27 cellular contexts compared by ENCODE assay signal in genomic region chr9:102740578-102740977, GRCh38.
"Had no signal": no experiment of that assay in that cellular context is flagged by ENCODE, and none has a peak within 500 bp of the region (broad histone marks: within the 10 kb centered on the region; RNA-seq: fewer than 3 reads in every experiment).

No MANE protein-coding gene starts in this region.

- H3K9me3 ChIP-seq: ascending aorta, SJCRH30 had no signal

- H3K4me3 Mint-ChIP-seq: activated CD4-positive, alpha-beta T cell treated with anti-CD3 and anti-CD28 coated beads, Interleukin-2, amount 10 ng/mL, durations not matched to agents 24 days and 14 days; activated CD8-positive, alpha-beta T cell treated with anti-CD3 and anti-CD28 coated beads for 36 hours; activated naive CD8-positive, alpha-beta T cell treated with anti-CD3 and anti-CD28 coated beads, Interleukin-2, amount 10 ng/mL, durations not matched to agents 7 days and 5 days; activated T-cell treated with anti-CD3 and anti-CD28 coated beads, Interleukin-2, amount 50 U/mL, for 72 hours; activated T-helper 17 cell treated with anti-CD3 and anti-CD28 coated beads, Interleukin-2, amount 50 U/mL, for 72 hours; central memory CD8-positive, alpha-beta T cell had no signal

- ATAC-seq: activated CD8-positive, alpha-beta T cell treated with anti-CD3 and anti-CD28 coated beads for 36 hours; activated T-cell treated with anti-CD3 and anti-CD28 coated beads, Interleukin-2, amount 50 U/mL, for 72 hours; activated T-helper 17 cell treated with anti-CD3 and anti-CD28 coated beads, Interleukin-2, amount 50 U/mL, for 72 hours; Panc1 had no signal

- H3K36me3 ChIP-seq: ascending aorta, cardiac muscle cell, SJCRH30 had no signal

- H3K4me3 ChIP-seq: ascending aorta, cardiac muscle cell, SJCRH30, SK-N-MC had no signal

- H3K27me3 ChIP-seq: ascending aorta, cardiac muscle cell, SJCRH30 had no signal

- DNase-seq: activated CD4-positive, alpha-beta T cell treated with anti-CD3 and anti-CD28 coated beads, Interleukin-2, amount 10 ng/mL, durations not matched to agents 24 days and 14 days; activated CD4-positive, alpha-beta T cell treated with anti-CD3 and anti-CD28 coated beads, Interleukin-2, amount 50 U/mL, for 4 hours; activated CD8-positive, alpha-beta T cell treated with anti-CD3 and anti-CD28 coated beads for 36 hours; activated effector memory CD4-positive, alpha-beta T cell treated with anti-CD3 and anti-CD28 coated beads, Interleukin-2, amount 50 U/mL, for 16 hours; activated naive CD4-positive, alpha-beta T cell; activated naive CD4-positive, alpha-beta T cell treated with anti-CD3 and anti-CD28 coated beads, Interleukin-2, amount 50 U/mL, for 16 hours; activated naive CD8-positive, alpha-beta T cell treated with anti-CD3 and anti-CD28 coated beads, Interleukin-2, amount 10 ng/mL, durations not matched to agents 7 days and 5 days; activated T-cell treated with anti-CD3 and anti-CD28 coated beads, Interleukin-2, amount 50 U/mL, for 1 hour; activated T-cell treated with anti-CD3 and anti-CD28 coated beads, Interleukin-2, amount 50 U/mL, for 72 hours; amygdala; NCI-H1105; NCI-H1417 treated with DMSO at 0.1 percent for 48 hours; NCI-H1694; NCI-H1930; NCI-H2081 treated with DMSO at 0.1 percent for 48 hours; NCI-H345; NCI-H524 treated with DMSO at 0.1 percent for 48 hours; NK-92 treated with Interleukin-12 subunit alpha and Interleukin-12 subunit beta, amount 100 ng/mL, for 24 hours; SHP77; SJCRH30; T1000 had no signal

- H3K4me1 Mint-ChIP-seq: activated CD4-positive, alpha-beta T cell treated with anti-CD3 and anti-CD28 coated beads, Interleukin-2, amount 10 ng/mL, durations not matched to agents 24 days and 14 days; activated naive CD8-positive, alpha-beta T cell treated with anti-CD3 and anti-CD28 coated beads, Interleukin-2, amount 10 ng/mL, durations not matched to agents 7 days and 5 days; activated T-helper 17 cell treated with anti-CD3 and anti-CD28 coated beads, Interleukin-2, amount 50 U/mL, for 72 hours; central memory CD8-positive, alpha-beta T cell had no signal

- H3K27ac ChIP-seq: ascending aorta, cardiac muscle cell, SJCRH30, SK-N-MC had no signal

- H3K27ac Mint-ChIP-seq: activated CD4-positive, alpha-beta T cell treated with anti-CD3 and anti-CD28 coated beads, Interleukin-2, amount 10 ng/mL, durations not matched to agents 24 days and 14 days; activated CD8-positive, alpha-beta T cell treated with anti-CD3 and anti-CD28 coated beads for 36 hours; activated naive CD8-positive, alpha-beta T cell treated with anti-CD3 and anti-CD28 coated beads, Interleukin-2, amount 10 ng/mL, durations not matched to agents 7 days and 5 days; activated T-cell treated with anti-CD3 and anti-CD28 coated beads, Interleukin-2, amount 50 U/mL, for 72 hours; activated T-helper 17 cell treated with anti-CD3 and anti-CD28 coated beads, Interleukin-2, amount 50 U/mL, for 72 hours had no signal

- H3K36me3 Mint-ChIP-seq: activated naive CD8-positive, alpha-beta T cell treated with anti-CD3 and anti-CD28 coated beads, Interleukin-2, amount 10 ng/mL, durations not matched to agents 7 days and 5 days had no signal

- H3K4me1 ChIP-seq: ascending aorta, SJCRH30 had no signal
